ENCODE assay signal across 8 cellular contexts in genomic region chr3:108914774-108915641, GRCh38. TPM values are rescaled to one million over a fixed set of nuclear protein-coding genes. Genes with fewer than 3 reads are reported as not detected.
A peak's percentile ranks its signal among the peaks of the same experiment; 100 is the strongest.
DNase-seq lines count a peak whose midpoint lies in the region; ATAC-seq and TF ChIP-seq lines count a peak whose summit lies in the region.

No MANE protein-coding gene starts in this region.

- H3K27me3 ChIP-seq in right lobe of liver, result no peaks in the 10 kb centered on the region

- no peaks in the 10 kb centered on the region for H3K4me1 Mint-ChIP-seq in CD14-positive monocyte

- peaks cover 2 to 12% (median 9%) of the 10 kb centered on the region in 3 donors for H3K27me3 Mint-ChIP-seq in CD14-positive monocyte (ENCODE audit: low read depth in 3 of 3)

- no peaks in the 10 kb centered on the region for H3K36me3 ChIP-seq in right lobe of liver

- H3K4me3 Mint-ChIP-seq in CD14-positive monocyte, result no peak overlapping the region

- 20% methylated on average over 6 of the region's 6 CpGs for WGBS in right lobe of liver (ENCODE audit: insufficient coverage, low coverage, low lambda C conversion rate, missing lambda C conversion rate)

- H3K9me3 ChIP-seq in right lobe of liver, result no peaks in the 10 kb centered on the region

- H3K4me1 ChIP-seq in right lobe of liver, result no peaks in the 10 kb centered on the region

- H3K27ac Mint-ChIP-seq in CD14-positive monocyte, result no peak overlapping the region

- no peaks in the 10 kb centered on the region for H3K9me3 Mint-ChIP-seq in CD14-positive monocyte

- no peak for TF ChIP-seq POLR2A in right lobe of liver (IDR thresholded peaks at IDR 0.05)

- intact Hi-C loops in CD14-positive monocyte (cut with micrococcal nuclease) (loop anchor here (5.0 to 10.0 kb wide), 2 partner anchors 250 to 423 kb away; no protein-coding TSS in a partner anchor), right lobe of liver (cut with DNase I) (loop anchor here in 1 of 2 donors (10.0 kb wide), 1 partner anchor 250 kb away; no protein-coding TSS in a partner anchor)

- TF ChIP-seq CTCF in CD14-positive monocyte (IDR thresholded peaks at IDR 0.05), result peak; percentile 87
- peak; percentile 76 to 86 (median 81) for TF ChIP-seq CTCF in right lobe of liver (IDR thresholded peaks at IDR 0.05)

- no peak overlapping the region for H3K4me3 ChIP-seq in right lobe of liver

- ATAC-seq in HG03280 (IDR thresholded peaks at IDR 0.05; ENCODE audit: unreplicated experiment) (peak; percentile 91), right lobe of liver (peak; percentile 97 to 99 (median 98))

- no peak overlapping the region for H3K27ac ChIP-seq in right lobe of liver

- H3K36me3 Mint-ChIP-seq in CD14-positive monocyte, result no peaks in the 10 kb centered on the region

- DNase-seq in CD14-positive monocyte (ENCODE audit: low spot score), result no peak
- peak; percentile 30 for DNase-seq in GM19238 (ENCODE audit: insufficient read length, low spot score)
- peak; percentile 9 for DNase-seq in NCI-H2227 treated with DMSO at 0.1 percent for 48 hours (lab: John Stamatoyannopoulos, UW)
- peak; percentile 34 for DNase-seq in activated CD4-positive, alpha-beta T cell treated with anti-CD3 and anti-CD28 coated beads for 1 hour
- peak; percentile 30 for DNase-seq in cerebellum (ENCODE audit: low spot score)
- DNase-seq in right lobe of liver, result peak in 2 of 3 donors; percentile 26 to 59
- DNase-seq in stimulated activated CD8-positive, alpha-beta memory T cell treated with anti-CD3 and anti-CD28 coated beads, Interleukin-15, amount 100 ng/mL, for 1 hour (ENCODE audit: low read depth), result peak; percentile 22

RNA-seq across cellular contexts. Expression of gene GUCA1C, which starts 38.7 kb away (rescaled TPM):
- polyA plus RNA-seq in CD14-positive monocyte, result not detected
- total RNA-seq in cerebellum, result not detected
- not detected for total RNA-seq in right lobe of liver
